In genomic region chr11:105824494-105825013, GRCh38 we compare ENCODE assay signal across 20 cellular contexts.
DNase-seq lines count a peak whose midpoint lies in the region; ATAC-seq and TF ChIP-seq lines count a peak whose summit lies in the region.
"Had no signal": no experiment of that assay in that cellular context is flagged by ENCODE, and none has a peak within 500 bp of the region (broad histone marks: within the 10 kb centered on the region; RNA-seq: fewer than 3 reads in every experiment).

No MANE protein-coding gene starts in this region.

- no peak for TF ChIP-seq CTCF in GM10266 (IDR thresholded peaks at IDR 0.05; ENCODE audit: control insufficient read depth, insufficient read depth, low read depth, missing control alignments)
- TF ChIP-seq CTCF in CD4-positive, alpha-beta T cell (IDR thresholded peaks at IDR 0.05) = no peak

- H3K36me3 Mint-ChIP-seq in CD4-positive, alpha-beta T cell (ENCODE audit: low read depth) = no peaks in the 10 kb centered on the region
- H3K36me3 Mint-ChIP-seq: CD4-positive, alpha-beta memory T cell; CD8-positive, alpha-beta memory T cell had no signal

- intact Hi-C loops in CD4-positive, alpha-beta T cell (cut with DNase I, micrococcal nuclease) = no loop called here

- H3K9me3 Mint-ChIP-seq in CD4-positive, alpha-beta T cell = no peaks in the 10 kb centered on the region
- H3K9me3 Mint-ChIP-seq: CD4-positive, alpha-beta memory T cell; CD8-positive, alpha-beta memory T cell had no signal

- H3K9me3 ChIP-seq in CD4-positive, alpha-beta T cell (ENCODE audit: control insufficient read depth, low read length) = no peaks in the 10 kb centered on the region
- H3K9me3 ChIP-seq: BLaER1 treated with 17β-estradiol and CSF1 and Interleukin-3, amounts not matched to agents 10 nM and 100 nM had no signal

- H3K27ac Mint-ChIP-seq in CD4-positive, alpha-beta T cell = no peak overlapping the region
- H3K27ac Mint-ChIP-seq: CD4-positive, alpha-beta memory T cell; CD8-positive, alpha-beta memory T cell had no signal

- no peak for ATAC-seq in SK-N-SH treated with all-trans-retinoic acid at 6 μM for 48 hours
- no peak for ATAC-seq in CD4-positive, alpha-beta T cell (ENCODE audit: poor library complexity)

- H3K27me3 Mint-ChIP-seq in CD4-positive, alpha-beta T cell = peaks cover 6% of the 10 kb centered on the region
- H3K27me3 Mint-ChIP-seq: CD8-positive, alpha-beta memory T cell had no signal

- CTCF ChIA-PET in CD4-positive, alpha-beta T cell (lab: Charles Lee) = no interaction called here

- H3K4me1 Mint-ChIP-seq in CD4-positive, alpha-beta T cell (ENCODE audit: low read depth) = no peaks in the 10 kb centered on the region
- H3K4me1 Mint-ChIP-seq: CD4-positive, alpha-beta memory T cell; CD8-positive, alpha-beta memory T cell had no signal

- POLR2A ChIA-PET in CD4-positive, alpha-beta T cell (lab: Charles Lee) = no interaction called here

- DNase-seq in NCI-H82 (lab: John Stamatoyannopoulos, UW) (peak; percentile 37), NCI-H82 treated with DMSO at 0.1 percent for 48 hours (lab: John Stamatoyannopoulos, UW; ENCODE audit: unreplicated experiment) (no peak), NCI-H69 (lab: John Stamatoyannopoulos, UW) (peak; percentile 9), GM10266 (ENCODE audit: extremely low spot score) (no peak), NCI-H2171 treated with DMSO at 0.1 percent for 48 hours (lab: John Stamatoyannopoulos, UW) (no peak)
- DNase-seq in CD4-positive, alpha-beta T cell = no peak
- DNase-seq: 8988T; ACHN; CD4-positive, alpha-beta memory T cell; CD8-positive, alpha-beta memory T cell; COR-L47; DMS 273 treated with DMSO at 0.1 percent for 48 hours; DMS153; DMS79; DND-41; EL; GDM1 had no signal

- H3K27me3 ChIP-seq in CD4-positive, alpha-beta T cell (ENCODE audit: control insufficient read depth, insufficient read depth, low read length) = no peaks in the 10 kb centered on the region
- H3K27me3 ChIP-seq: BLaER1 treated with 17β-estradiol and CSF1 and Interleukin-3, amounts not matched to agents 10 nM and 100 nM had no signal

- no peak overlapping the region for H3K27ac ChIP-seq in CD4-positive, alpha-beta T cell (ENCODE audit: low read depth, low read length)
- H3K27ac ChIP-seq: BLaER1 treated with 17β-estradiol and CSF1 and Interleukin-3, amounts not matched to agents 10 nM and 100 nM; C4-2B had no signal

- no peak overlapping the region for H3K4me3 Mint-ChIP-seq in CD4-positive, alpha-beta T cell
- H3K4me3 Mint-ChIP-seq: CD4-positive, alpha-beta memory T cell; CD8-positive, alpha-beta memory T cell had no signal

TF ChIP-seq in SK-N-SH treated with all-trans-retinoic acid at 6 μM for 48 hours, 23 proteins besides CTCF, POLR2A, EP300 and RAD21:
- no peak for TF ChIP-seq ARNTL (CRISPR knock-in tag; IDR thresholded peaks at IDR 0.05; ENCODE audit: borderline replicate concordance, low read depth)
- no peak for TF ChIP-seq BACH2 (CRISPR knock-in tag; IDR thresholded peaks at IDR 0.05; ENCODE audit: borderline replicate concordance)
- TF ChIP-seq TCF4 (CRISPR knock-in tag; IDR thresholded peaks at IDR 0.05; ENCODE audit: borderline replicate concordance) = peak; percentile 78

Comparison
In these comparisons a context has a peak if more than half of its experiments do, and no peak if none do; other contexts are left out.
1. DNase-seq: peak in NCI-H82 (single experiment) and NCI-H69 (single experiment); none in NCI-H82 treated with DMSO at 0.1 percent for 48 hours (single experiment), GM10266 (single experiment), CD4-positive, alpha-beta T cell (0 of 10) and NCI-H2171 treated with DMSO at 0.1 percent for 48 hours (single experiment).